ENCODE assay signal across 1 cellular context in genomic region chr4:183264614-183265013, GRCh38.
TF ChIP-seq lines count a peak whose summit lies in the region.

No MANE protein-coding gene starts in this region.

TF ChIP-seq in HepG2, 621 proteins besides CTCF, POLR2A, EP300 and RAD21 (continued from another document):
- TF ChIP-seq ZBTB2 (CRISPR knock-in tag; IDR thresholded peaks at IDR 0.05; ENCODE audit: low read depth) (no peak), KLF6 (CRISPR knock-in tag; IDR thresholded peaks at IDR 0.05) (no peak), ZNF431 (CRISPR knock-in tag; IDR thresholded peaks at IDR 0.05; ENCODE audit: borderline replicate concordance, low read depth) (no peak), ZNF597 (CRISPR knock-in tag; IDR thresholded peaks at IDR 0.05) (no peak), MAFK (conservative IDR thresholded peaks at IDR 0.05 in 1 of 2, IDR thresholded peaks at IDR 0.05 in 1 of 2; ENCODE audit: low read length in 2 of 2) (no peak)
TF ChIP-seq in HepG2: peak in this region for 0.
